ENCODE assay signal across 21 cellular contexts in the genomic region with DNA sequence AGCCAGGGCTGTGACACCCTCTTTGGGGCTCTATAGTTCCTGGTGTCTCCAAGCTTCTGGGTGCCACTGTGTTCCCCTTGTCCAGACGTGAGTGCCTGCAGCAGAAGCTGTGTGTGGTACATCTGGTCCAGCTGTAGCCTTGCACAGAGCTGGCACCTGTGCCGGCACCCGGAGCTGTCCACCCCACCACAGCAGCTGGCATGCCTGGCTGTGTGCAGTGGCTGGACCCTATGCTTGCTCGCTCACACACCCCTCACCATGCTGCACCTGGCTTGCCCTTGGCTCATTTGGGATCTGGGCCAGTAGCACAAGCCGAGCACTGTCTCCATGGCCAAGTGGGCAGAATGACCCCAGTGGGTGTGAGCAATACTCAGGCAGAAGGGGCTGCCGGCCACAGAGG. TPM values are rescaled to one million over a fixed set of nuclear protein-coding genes. Genes with fewer than 3 reads are reported as not detected.
A peak's percentile ranks its signal among the peaks of the same experiment; 100 is the strongest.
DNase-seq lines count a peak whose midpoint lies in the region; ATAC-seq, FAIRE-seq and TF ChIP-seq lines count a peak whose summit lies in the region.
"Had no signal": no experiment of that assay in that cellular context is flagged by ENCODE, and none has a peak within 500 bp of the region (broad histone marks: within the 10 kb centered on the region; RNA-seq: fewer than 3 reads in every experiment).

No MANE protein-coding gene starts in this region.

- no peak overlapping the region for H3K56ac ChIP-seq in H1 (replicated peaks; ENCODE audit: insufficient read length, low read depth, low read length)

- H3K14ac ChIP-seq in H1 (ENCODE audit: insufficient read length): no peak overlapping the region
- H3K14ac ChIP-seq in trophoblast cell (ENCODE audit: low read length): peak overlapping the region; percentile 11

- H4K91ac ChIP-seq in H1 (replicated peaks; ENCODE audit: insufficient read length, low read length) (peak overlapping the region; percentile 46), trophoblast cell (ENCODE audit: low read depth, low read length) (peak overlapping the region; percentile 10)

- no peak for DNase-seq in stimulated activated naive CD8-positive, alpha-beta T cell treated with anti-CD3 and anti-CD28 coated beads, Interleukin-15, Interleukin-2, amounts not matched to agents 100 U/mL and 50 U/mL, for 24 hours
- no peak for DNase-seq in stimulated activated naive CD8-positive, alpha-beta T cell treated with anti-CD3 and anti-CD28 coated beads, Interleukin-15, amount 100 ng/mL, for 72 hours
- no peak for DNase-seq in H1 (ENCODE audit: low read depth in 1 of 2, low spot score in 2 of 2)
- DNase-seq in trophoblast cell: no peak
- DNase-seq: ACHN; BE2C; CD4-positive, alpha-beta T cell; GM23248; HFFc6; IMR-90; KBM-7 had no signal

- no peak overlapping the region for H3K18ac ChIP-seq in H1 (ENCODE audit: extremely low read depth, low read length)
- H3K18ac ChIP-seq in trophoblast cell (ENCODE audit: low read length): no peak overlapping the region

- no peak overlapping the region for H3K9ac ChIP-seq in H1 (replicated peaks in 1 of 4; ENCODE audit: extremely low read depth in 1 of 4, low read depth in 3 of 4, low read length in 3 of 4)
- no peak overlapping the region for H3K9ac ChIP-seq in trophoblast cell (ENCODE audit: low read length)
- H3K9ac ChIP-seq: GM23248 had no signal

- H2AK5ac ChIP-seq in H1 (ENCODE audit: low read depth, low read length) (no peak overlapping the region), trophoblast cell (ENCODE audit: low read length) (peak overlapping the region; percentile 26)

- H3K79me2 ChIP-seq in H1 (ENCODE audit: control insufficient read depth in 1 of 2, insufficient read depth in 2 of 2, low read length in 2 of 2) (no peaks in the 10 kb centered on the region), trophoblast cell (ENCODE audit: control insufficient read depth, insufficient read depth, low read length, poor library complexity) (no peaks in the 10 kb centered on the region)

- H3K79me1 ChIP-seq in H1 (ENCODE audit: low read depth, low read length): peaks cover 3% of the 10 kb centered on the region; the same call in 1 of the 2 replicates
- H3K79me1 ChIP-seq in trophoblast cell (ENCODE audit: low read length): peaks cover 5% of the 10 kb centered on the region

- H3K4ac ChIP-seq in H1 (replicated peaks; ENCODE audit: insufficient read length, low read depth, low read length) (no peak overlapping the region), trophoblast cell (ENCODE audit: low read depth, low read length) (no peak overlapping the region)

- no peak overlapping the region for H2BK15ac ChIP-seq in H1 (ENCODE audit: low read length)

- no peaks in the 10 kb centered on the region; the same call in 1 of the 2 replicates for H3K23me2 ChIP-seq in H1 (ENCODE audit: low read depth, low read length)

- WGBS in H1 (ENCODE audit: extremely low coverage in 1 of 2, insufficient coverage in 1 of 2, insufficient read length in 1 of 2, insufficient replicate concordance in 2 of 2, low coverage in 1 of 2, low lambda C conversion rate in 2 of 2, missing lambda C conversion rate in 1 of 2), 2 experiments: 69% methylated on average over 4 of the region's 6 CpGs; no CpG with 5 or more reads in 1 of the 2 experiments
- no CpG with 5 or more reads among the region's 6 CpGs for WGBS in trophoblast cell (ENCODE audit: extremely low coverage, insufficient coverage, insufficient read length)

- peak; percentile 32 for ATAC-seq in stimulated activated naive CD8-positive, alpha-beta T cell treated with anti-CD3 and anti-CD28 coated beads, Interleukin-15, Interleukin-2, amounts not matched to agents 100 U/mL and 50 U/mL, for 24 hours
- no peak for ATAC-seq in stimulated activated naive CD8-positive, alpha-beta T cell treated with anti-CD3 and anti-CD28 coated beads, Interleukin-15, amount 100 ng/mL, for 72 hours
- no peak for ATAC-seq in GM21360 (IDR thresholded peaks at IDR 0.05; ENCODE audit: unreplicated experiment)
- ATAC-seq in GM21390 (IDR thresholded peaks at IDR 0.05; ENCODE audit: unreplicated experiment): no peak
- ATAC-seq: HCT116 had no signal

- H3K27ac Mint-ChIP-seq in stimulated activated naive CD8-positive, alpha-beta T cell treated with anti-CD3 and anti-CD28 coated beads, Interleukin-15, amount 100 ng/mL, for 72 hours: no peak overlapping the region
- H3K27ac Mint-ChIP-seq: CD4-positive, alpha-beta T cell; HFFc6 had no signal

- peak overlapping the region; percentile 77; the same call in 1 of the 2 replicates for H2BK12ac ChIP-seq in H1 (ENCODE audit: low read depth, low read length)
- H2BK12ac ChIP-seq in trophoblast cell (ENCODE audit: low read length): peak overlapping the region; percentile 23

- no peak overlapping the region for H4K5ac ChIP-seq in H1 (ENCODE audit: insufficient read length, low read depth, low read length)

- H3K4me3 ChIP-seq in H1 (ENCODE audit: extremely low read depth in 1 of 4, insufficient read depth in 2 of 4, low read depth in 3 of 4, low read length in 4 of 4) (no peak overlapping the region), trophoblast cell (ENCODE audit: low read depth, low read length) (no peak overlapping the region)
- H3K4me3 ChIP-seq: GM23248 had no signal

- H4K12ac ChIP-seq in trophoblast cell (ENCODE audit: low read depth, low read length): no peak overlapping the region

- H4K8ac ChIP-seq in H1 (ENCODE audit: extremely low read depth, insufficient read depth, low read length): no peak overlapping the region
- H4K8ac ChIP-seq in trophoblast cell (ENCODE audit: low read depth, low read length): no peak overlapping the region

- peaks cover 7% of the 10 kb centered on the region for H3K4me1 Mint-ChIP-seq in stimulated activated naive CD8-positive, alpha-beta T cell treated with anti-CD3 and anti-CD28 coated beads, Interleukin-15, amount 100 ng/mL, for 72 hours

- H3K23ac ChIP-seq in H1 (ENCODE audit: insufficient read length) (no peak overlapping the region), trophoblast cell (ENCODE audit: low read length) (no peak overlapping the region)

- POLR2A ChIA-PET in H1 (lab: Charles Lee; ENCODE audit: partially characterized antibody): interaction anchor here (1.3 to 1.9 kb wide), 3 partner anchors 10 to 55 kb away, joined by 3 to 5 read pairs (median 4); a partner anchor contains a TSS

- no peak overlapping the region for H2BK20ac ChIP-seq in H1 (ENCODE audit: low read length)

- FAIRE-seq in H1 (lab: Jason Lieb, UNC): no peak
- FAIRE-seq: A204.1, D721Med, G401.6, GM12891, H54 had no signal

- no peak for TF ChIP-seq EP300 in H1 (IDR thresholded peaks at IDR 0.05; ENCODE audit: borderline replicate concordance in 1 of 2, low read depth in 2 of 2, low read length in 2 of 2)

- H2BK120ac ChIP-seq in H1 (replicated peaks; ENCODE audit: low read depth, low read length) (no peak overlapping the region), trophoblast cell (ENCODE audit: insufficient read depth, low read length, poor library complexity) (no peak overlapping the region)

- no peak for TF ChIP-seq CTCF in H1 (IDR thresholded peaks at IDR 0.05; ENCODE audit: control extremely low read depth in 1 of 3, insufficient read depth in 1 of 3, low read depth in 1 of 3, low read length in 3 of 3)

- no peak for TF ChIP-seq RAD21 in H1 (IDR thresholded peaks at IDR 0.05 in 1 of 2, conservative IDR thresholded peaks at IDR 0.05 in 1 of 2; ENCODE audit: low read depth in 2 of 2, low read length in 2 of 2)

- H3K4me1 ChIP-seq in H1 (replicated peaks in 1 of 4; ENCODE audit: control insufficient read depth in 3 of 4, insufficient read depth in 4 of 4, low read length in 3 of 4) (peaks cover 0 to 7% (median 6%) of the 10 kb centered on the region in 4 experiments; a peak in 3 of 7 replicates), trophoblast cell (ENCODE audit: control insufficient read depth in 1 of 2, insufficient read depth in 2 of 2, low read length in 2 of 2) (peaks cover 2 to 10% of the 10 kb centered on the region in 2 experiments)
- H3K4me1 ChIP-seq: BE2C had no signal

- H3K27ac ChIP-seq in H1 (ENCODE audit: low read depth, low read length): no peak overlapping the region
- H3K27ac ChIP-seq in trophoblast cell (ENCODE audit: low read depth, low read length): no peak overlapping the region
- H3K27ac ChIP-seq: C4-2B, GM23248, HL-60 had no signal

- no peaks in the 10 kb centered on the region for H3K9me3 Mint-ChIP-seq in stimulated activated naive CD8-positive, alpha-beta T cell treated with anti-CD3 and anti-CD28 coated beads, Interleukin-15, amount 100 ng/mL, for 72 hours
- H3K9me3 Mint-ChIP-seq: HFFc6 had no signal

- H3K4me3 Mint-ChIP-seq in stimulated activated naive CD8-positive, alpha-beta T cell treated with anti-CD3 and anti-CD28 coated beads, Interleukin-15, amount 100 ng/mL, for 72 hours: no peak overlapping the region
- H3K4me3 Mint-ChIP-seq: CD4-positive, alpha-beta T cell; HFFc6 had no signal

- H3K27me3 Mint-ChIP-seq in stimulated activated naive CD8-positive, alpha-beta T cell treated with anti-CD3 and anti-CD28 coated beads, Interleukin-15, amount 100 ng/mL, for 72 hours: no peaks in the 10 kb centered on the region
- H3K27me3 Mint-ChIP-seq: CD4-positive, alpha-beta T cell had no signal

- H3K27me3 ChIP-seq in H1 (replicated peaks in 1 of 4; ENCODE audit: control insufficient read depth in 3 of 4, extremely low read depth in 1 of 4, insufficient read depth in 3 of 4, low read length in 3 of 4) (no peaks in the 10 kb centered on the region), trophoblast cell (ENCODE audit: insufficient read depth, low read length) (no peaks in the 10 kb centered on the region)
- H3K27me3 ChIP-seq: BE2C had no signal

- no peak overlapping the region for H2BK5ac ChIP-seq in H1 (ENCODE audit: low read depth, low read length)
- no peak overlapping the region for H2BK5ac ChIP-seq in trophoblast cell (ENCODE audit: low read depth, low read length, poor library complexity)

- H4K20me1 ChIP-seq in H1 (replicated peaks in 1 of 2; ENCODE audit: control insufficient read depth in 1 of 2, insufficient read depth in 2 of 2, low read length in 2 of 2): no peaks in the 10 kb centered on the region

- no peak for TF ChIP-seq POLR2A in H1 (IDR thresholded peaks at IDR 0.05; ENCODE audit: control extremely low read depth in 1 of 2, low read depth in 2 of 2, low read length in 2 of 2)

- CTCF ChIA-PET in H1 (lab: Charles Lee; ENCODE audit: partially characterized antibody): interaction anchor here (0.9 kb wide), 1 partner anchor 12 kb away, joined by 3 read pairs; no protein-coding TSS in a partner anchor

- H3K4me2 ChIP-seq in H1 (ENCODE audit: insufficient read depth in 1 of 2, low read depth in 2 of 2, low read length in 2 of 2): no peak overlapping the region
- H3K4me2 ChIP-seq in trophoblast cell (ENCODE audit: low read length): no peak overlapping the region

- H2AFZ ChIP-seq in H1 (ENCODE audit: low read length) (no peak overlapping the region), trophoblast cell (ENCODE audit: insufficient read depth, low read length, poor library complexity) (no peak overlapping the region)
- H2AFZ ChIP-seq: GM23248 had no signal

- peaks cover 0 to 9% of the 10 kb centered on the region in 2 experiments; a peak in 1 of 4 replicates for H3K9me3 ChIP-seq in H1 (ENCODE audit: insufficient read depth in 2 of 2, low read depth in 1 of 2, low read length in 1 of 2)
- peaks cover 16% of the 10 kb centered on the region for H3K9me3 ChIP-seq in trophoblast cell (ENCODE audit: insufficient read depth, low read depth, low read length)
- H3K9me3 ChIP-seq: BE2C had no signal

- H3K36me3 ChIP-seq in H1 (ENCODE audit: control insufficient read depth in 2 of 4, insufficient read depth in 4 of 4, low read length in 3 of 4): peaks cover 0 to 12% (median 2%) of the 10 kb centered on the region in 4 experiments; a peak in 1 of 8 replicates
- peaks cover 5 to 11% of the 10 kb centered on the region in 2 experiments for H3K36me3 ChIP-seq in trophoblast cell (ENCODE audit: control insufficient read depth in 1 of 2, insufficient read depth in 2 of 2, low read length in 2 of 2)

RNA-seq across cellular contexts. Expression of a gene that starts 10.6 kb away (rescaled TPM):
- 9.7 and 10.1 TPM in 2 replicates for total RNA-seq in H1 (2021; fragmentation: NEBNext Ultra II Directional; extraction: Animal tissue kit (Norgen Biotek cat#: 25700))
- polyA plus RNA-seq in H1 (2011; rRNA removed): 1.8 and 2.6 TPM in 2 replicates
- 3.0 TPM for polyA plus RNA-seq in H1 (2011; cell fraction: cytosol; rRNA removed)
- polyA plus RNA-seq in H1 (2011; cell fraction: nucleus; rRNA removed): 3.3 TPM
- 6.1 to 8.8 TPM (median 7.4 TPM) in 4 replicates for polyA plus RNA-seq in H1 (2012, experiment 1 of 2)
- polyA plus RNA-seq in H1 (2012, experiment 2 of 2): 1.7 TPM
- 9.5 TPM for polyA plus RNA-seq in H1 (2013, experiment 1 of 2)
- polyA plus RNA-seq in H1 (2013, experiment 2 of 2): 12.4 TPM
- 1.7 and 3.4 TPM in 2 replicates for polyA minus RNA-seq in H1 (2011; rRNA and poly(A)+ RNA removed)
- polyA minus RNA-seq in H1 (2011; cell fraction: cytosol; rRNA and poly(A)+ RNA removed): 6.0 TPM
- 3.8 TPM for polyA minus RNA-seq in H1 (2011; cell fraction: nucleus; rRNA and poly(A)+ RNA removed)
- 135 and 142 TPM in 2 replicates for polyA plus RNA-seq in trophoblast cell (2013)

RNA-seq across cellular contexts. Expression of a gene that starts 10.8 kb away (rescaled TPM):
- 24.2 and 25.9 TPM in 2 replicates for total RNA-seq in H1 (2021; fragmentation: NEBNext Ultra II Directional; extraction: Animal tissue kit (Norgen Biotek cat#: 25700))
- 3.9 TPM in 2 replicates for polyA plus RNA-seq in H1 (2011; rRNA removed)
- 5.4 TPM for polyA plus RNA-seq in H1 (2011; cell fraction: cytosol; rRNA removed)
- polyA plus RNA-seq in H1 (2011; cell fraction: nucleus; rRNA removed): 3.8 TPM
- polyA plus RNA-seq in H1 (2012, experiment 1 of 2): 4.4 to 9.7 TPM (median 5.5 TPM) in 4 replicates
- 0.52 TPM for polyA plus RNA-seq in H1 (2012, experiment 2 of 2)
- polyA plus RNA-seq in H1 (2013, experiment 1 of 2): 23.0 TPM
- 18.8 TPM for polyA plus RNA-seq in H1 (2013, experiment 2 of 2)
- 5.4 and 11.1 TPM in 2 replicates for polyA minus RNA-seq in H1 (2011; rRNA and poly(A)+ RNA removed)
- 7.2 TPM for polyA minus RNA-seq in H1 (2011; cell fraction: cytosol; rRNA and poly(A)+ RNA removed)
- polyA minus RNA-seq in H1 (2011; cell fraction: nucleus; rRNA and poly(A)+ RNA removed): 25.2 TPM
- 21.4 and 21.9 TPM in 2 replicates for polyA plus RNA-seq in trophoblast cell (2013)

RNA-seq across cellular contexts. Expression of a gene that starts 54.4 kb away (rescaled TPM):
- total RNA-seq in H1 (2021; fragmentation: NEBNext Ultra II Directional; extraction: Animal tissue kit (Norgen Biotek cat#: 25700)): 11.2 and 12.6 TPM in 2 replicates
- 2.1 and 3.8 TPM in 2 replicates for polyA plus RNA-seq in H1 (2011; rRNA removed)
- 5.6 TPM for polyA plus RNA-seq in H1 (2011; cell fraction: cytosol; rRNA removed)
- polyA plus RNA-seq in H1 (2011; cell fraction: nucleus; rRNA removed): 1.8 TPM
- polyA plus RNA-seq in H1 (2012, experiment 1 of 2): 5.0 to 12.7 TPM (median 7.1 TPM) in 4 replicates
- 0.63 TPM for polyA plus RNA-seq in H1 (2012, experiment 2 of 2)
- polyA plus RNA-seq in H1 (2013, experiment 1 of 2): 7.3 TPM
- polyA plus RNA-seq in H1 (2013, experiment 2 of 2): 7.9 TPM
- 7.9 TPM in 2 replicates for polyA minus RNA-seq in H1 (2011; rRNA and poly(A)+ RNA removed)
- polyA minus RNA-seq in H1 (2011; cell fraction: cytosol; rRNA and poly(A)+ RNA removed): 23.4 TPM
- polyA minus RNA-seq in H1 (2011; cell fraction: nucleus; rRNA and poly(A)+ RNA removed): 9.5 TPM
- polyA plus RNA-seq in trophoblast cell (2013): 24.4 and 25.3 TPM in 2 replicates
